In genomic region chr19:38287604-38288003, GRCh38 we compare ENCODE assay signal across 1 cellular context.
TF ChIP-seq lines count a peak whose summit lies in the region.

No MANE protein-coding gene starts in this region.

TF ChIP-seq in GM23338, 12 proteins besides CTCF, POLR2A, EP300 and RAD21:
- TF ChIP-seq EZH2 (IDR thresholded peaks at IDR 0.05; ENCODE audit: low read depth, unreplicated experiment) (no peak), ETS1 (IDR thresholded peaks at IDR 0.05) (no peak), CREB1 (CRISPR knock-in tag; IDR thresholded peaks at IDR 0.05; ENCODE audit: low read depth) (no peak), EZH2phosphoT487 (IDR thresholded peaks at IDR 0.05; ENCODE audit: unreplicated experiment) (no peak), STAT1 (IDR thresholded peaks at IDR 0.05; ENCODE audit: unreplicated experiment) (no peak), ZNF114 (CRISPR knock-in tag; IDR thresholded peaks at IDR 0.05) (no peak), JUNB (IDR thresholded peaks at IDR 0.05; ENCODE audit: unreplicated experiment) (no peak), POLR2AphosphoS5 (IDR thresholded peaks at IDR 0.05; ENCODE audit: low read depth) (no peak)
- TF ChIP-seq, protein P1, sequence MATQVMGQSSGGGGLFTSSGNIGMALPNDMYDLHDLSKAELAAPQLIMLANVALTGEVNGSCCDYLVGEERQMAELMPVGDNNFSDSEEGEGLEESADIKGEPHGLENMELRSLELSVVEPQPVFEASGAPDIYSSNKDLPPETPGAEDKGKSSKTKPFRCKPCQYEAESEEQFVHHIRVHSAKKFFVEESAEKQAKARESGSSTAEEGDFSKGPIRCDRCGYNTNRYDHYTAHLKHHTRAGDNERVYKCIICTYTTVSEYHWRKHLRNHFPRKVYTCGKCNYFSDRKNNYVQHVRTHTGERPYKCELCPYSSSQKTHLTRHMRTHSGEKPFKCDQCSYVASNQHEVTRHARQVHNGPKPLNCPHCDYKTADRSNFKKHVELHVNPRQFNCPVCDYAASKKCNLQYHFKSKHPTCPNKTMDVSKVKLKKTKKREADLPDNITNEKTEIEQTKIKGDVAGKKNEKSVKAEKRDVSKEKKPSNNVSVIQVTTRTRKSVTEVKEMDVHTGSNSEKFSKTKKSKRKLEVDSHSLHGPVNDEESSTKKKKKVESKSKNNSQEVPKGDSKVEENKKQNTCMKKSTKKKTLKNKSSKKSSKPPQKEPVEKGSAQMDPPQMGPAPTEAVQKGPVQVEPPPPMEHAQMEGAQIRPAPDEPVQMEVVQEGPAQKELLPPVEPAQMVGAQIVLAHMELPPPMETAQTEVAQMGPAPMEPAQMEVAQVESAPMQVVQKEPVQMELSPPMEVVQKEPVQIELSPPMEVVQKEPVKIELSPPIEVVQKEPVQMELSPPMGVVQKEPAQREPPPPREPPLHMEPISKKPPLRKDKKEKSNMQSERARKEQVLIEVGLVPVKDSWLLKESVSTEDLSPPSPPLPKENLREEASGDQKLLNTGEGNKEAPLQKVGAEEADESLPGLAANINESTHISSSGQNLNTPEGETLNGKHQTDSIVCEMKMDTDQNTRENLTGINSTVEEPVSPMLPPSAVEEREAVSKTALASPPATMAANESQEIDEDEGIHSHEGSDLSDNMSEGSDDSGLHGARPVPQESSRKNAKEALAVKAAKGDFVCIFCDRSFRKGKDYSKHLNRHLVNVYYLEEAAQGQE (IDR thresholded peaks at IDR 0.05; ENCODE audit: unreplicated experiment) = no peak
